ENCODE assay signal across 21 cellular contexts in the genomic region with DNA sequence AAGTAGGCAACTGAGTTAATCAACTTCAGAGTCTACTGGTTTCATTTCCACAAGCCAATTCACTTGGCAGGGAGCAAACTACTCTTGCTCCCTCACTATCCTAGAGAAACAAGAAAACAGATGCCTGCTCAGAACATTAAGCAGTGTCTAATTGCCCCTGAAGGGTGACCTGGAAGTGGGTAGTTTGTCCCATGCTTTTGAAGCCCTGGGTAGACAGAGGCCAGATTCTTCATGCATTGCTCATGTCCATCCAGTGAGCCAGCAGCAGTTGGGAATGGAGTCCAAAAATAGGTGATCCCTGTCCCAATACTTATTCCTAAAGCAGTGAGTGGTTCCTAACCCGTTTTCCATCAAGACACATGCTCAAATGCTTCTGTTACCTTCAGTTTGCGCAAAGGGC. TPM values are rescaled to one million over a fixed set of nuclear protein-coding genes. Genes with fewer than 3 reads are reported as not detected.
"Had no signal": no experiment of that assay in that cellular context is flagged by ENCODE, and none has a peak within 500 bp of the region (broad histone marks: within the 10 kb centered on the region; RNA-seq: fewer than 3 reads in every experiment).

No MANE protein-coding gene starts in this region.

- H3K9me3 ChIP-seq: adrenal gland, heart left ventricle, right atrium auricular region, testis, upper lobe of right lung had no signal

- H3K4me3 ChIP-seq: adrenal gland, cardiac muscle cell, heart left ventricle, right atrium auricular region, testis, upper lobe of right lung had no signal

- H3K36me3 ChIP-seq: adrenal gland, cardiac muscle cell, heart left ventricle, right atrium auricular region, upper lobe of right lung had no signal

- H3K9me3 Mint-ChIP-seq: nephron; stimulated activated naive CD8-positive, alpha-beta T cell treated with anti-CD3 and anti-CD28 coated beads, Interleukin-15, amount 100 ng/mL, for 72 hours; T-cell had no signal

- H3K4me3 Mint-ChIP-seq: nephron; stimulated activated naive CD8-positive, alpha-beta T cell treated with anti-CD3 and anti-CD28 coated beads, Interleukin-15, amount 100 ng/mL, for 72 hours; T-cell had no signal

- H3K27me3 Mint-ChIP-seq: stimulated activated naive CD8-positive, alpha-beta T cell treated with anti-CD3 and anti-CD28 coated beads, Interleukin-15, amount 100 ng/mL, for 72 hours; T-cell had no signal

- H3K27ac Mint-ChIP-seq: nephron had no signal

- H3K27me3 ChIP-seq: adrenal gland, cardiac muscle cell, right atrium auricular region, testis, upper lobe of right lung had no signal

- DNase-seq: activated CD4-positive, alpha-beta T cell treated with anti-CD3 and anti-CD28 coated beads, Interleukin-2, amount 50 U/mL, for 4 hours; activated CD4-positive, CD25-positive, alpha-beta regulatory T cell treated with anti-CD3 and anti-CD28 coated beads, Interleukin-2, amount 50 U/mL, for 72 hours; activated naive CD4-positive, alpha-beta T cell treated with anti-CD3 and anti-CD28 coated beads, Interleukin-2, amount 50 U/mL, for 16 hours; adrenal gland; heart left ventricle; left ventricle myocardium superior; mesenchymal stem cell; occipital lobe; small intestine; stimulated activated naive CD8-positive, alpha-beta T cell treated with anti-CD3 and anti-CD28 coated beads, Interleukin-15, amount 100 ng/mL, for 72 hours; T-cell; T1000; testis; upper lobe of right lung had no signal

- FAIRE-seq: frontal cortex, islet of Langerhans, small intestine had no signal

- H3K27ac ChIP-seq: adrenal gland, cardiac muscle cell, epithelial cell of prostate, heart left ventricle, right atrium auricular region, testis, upper lobe of right lung had no signal

- H3K4me1 ChIP-seq: adrenal gland, heart left ventricle, right atrium auricular region, testis, upper lobe of right lung had no signal

RNA-seq across cellular contexts. Expression of a gene that starts 48.8 kb away (rescaled TPM):
- total RNA-seq: dermis microvascular lymphatic vessel endothelial cell had no signal
